Comparison of ENCODE assay signal across 12 cellular contexts in genomic region chr10:100621360-100622205, GRCh38.
DNase-seq lines count a peak whose midpoint lies in the region; ATAC-seq, FAIRE-seq and TF ChIP-seq lines count a peak whose summit lies in the region.
"Had no signal": no experiment of that assay in that cellular context is flagged by ENCODE, and none has a peak within 500 bp of the region (broad histone marks: within the 10 kb centered on the region; RNA-seq: fewer than 3 reads in every experiment).

No MANE protein-coding gene starts in this region.

- POLR2A ChIA-PET in activated CD8-positive, alpha-beta T cell treated with anti-CD3 and anti-CD28 coated beads, Interleukin-2, amount 10 ng/mL, durations not matched to agents 7 days and 5 days (lab: Charles Lee), result no interaction called here

- peak; percentile 60 for DNase-seq in activated CD8-positive, alpha-beta memory T cell treated with anti-CD3 and anti-CD28 coated beads for 24 hours
- no peak for DNase-seq in activated CD8-positive, alpha-beta memory T cell treated with anti-CD3 and anti-CD28 coated beads, Interleukin-2, amount 50 U/mL, for 48 hours
- peak; percentile 59 for DNase-seq in activated CD8-positive, alpha-beta T cell treated with anti-CD3 and anti-CD28 coated beads, Interleukin-2, amount 10 ng/mL, durations not matched to agents 7 days and 5 days
- DNase-seq in fibroblast of mammary gland (ENCODE audit: low read depth), result peak; percentile 24
- DNase-seq in stimulated activated naive CD8-positive, alpha-beta T cell treated with anti-CD3 and anti-CD28 coated beads, Interleukin-15, Interleukin-2, amounts not matched to agents 100 U/mL and 50 U/mL, for 24 hours, result peak; percentile 13
- DNase-seq in HTR-8/SVneo (ENCODE audit: insufficient read length, low spot score), result no peak
- DNase-seq: lower lobe of right lung, NCI-H1436 treated with DMSO at 0.1 percent for 48 hours, Peyer's patch had no signal

- CTCF ChIA-PET in activated CD8-positive, alpha-beta T cell treated with anti-CD3 and anti-CD28 coated beads, Interleukin-2, amount 10 ng/mL, durations not matched to agents 7 days and 5 days (lab: Charles Lee), result no interaction called here

- H3K27me3 Mint-ChIP-seq in activated CD8-positive, alpha-beta T cell treated with anti-CD3 and anti-CD28 coated beads, Interleukin-2, amount 10 ng/mL, durations not matched to agents 7 days and 5 days (ENCODE audit: low read depth), result peaks cover 58% of the 10 kb centered on the region

- FAIRE-seq in HTR-8/SVneo (lab: Jason Lieb, UNC), result no peak
- FAIRE-seq: colon had no signal

- ATAC-seq in activated CD8-positive, alpha-beta T cell treated with anti-CD3 and anti-CD28 coated beads, Interleukin-2, amount 10 ng/mL, durations not matched to agents 7 days and 5 days, result peak; percentile 16
- no peak for ATAC-seq in stimulated activated naive CD8-positive, alpha-beta T cell treated with anti-CD3 and anti-CD28 coated beads, Interleukin-15, Interleukin-2, amounts not matched to agents 100 U/mL and 50 U/mL, for 24 hours
- ATAC-seq in GM18907 (IDR thresholded peaks at IDR 0.05; ENCODE audit: unreplicated experiment) (no peak), HG02840 (IDR thresholded peaks at IDR 0.05; ENCODE audit: low FRiP score, unreplicated experiment) (no peak)
- ATAC-seq: lower lobe of right lung had no signal

- H3K36me3 Mint-ChIP-seq in activated CD8-positive, alpha-beta T cell treated with anti-CD3 and anti-CD28 coated beads, Interleukin-2, amount 10 ng/mL, durations not matched to agents 7 days and 5 days (ENCODE audit: low read depth), result no peaks in the 10 kb centered on the region

- no peak overlapping the region for H3K4me3 ChIP-seq in fibroblast of mammary gland (ENCODE audit: control insufficient read depth, low read depth, low read length)
- H3K4me3 ChIP-seq: lower lobe of right lung had no signal

- peak overlapping the region; percentile 26 for H3K4me3 Mint-ChIP-seq in activated CD8-positive, alpha-beta T cell treated with anti-CD3 and anti-CD28 coated beads, Interleukin-2, amount 10 ng/mL, durations not matched to agents 7 days and 5 days

- H3K4me1 Mint-ChIP-seq in activated CD8-positive, alpha-beta T cell treated with anti-CD3 and anti-CD28 coated beads, Interleukin-2, amount 10 ng/mL, durations not matched to agents 7 days and 5 days (ENCODE audit: low read depth), result no peaks in the 10 kb centered on the region

- H3K9me3 Mint-ChIP-seq in activated CD8-positive, alpha-beta T cell treated with anti-CD3 and anti-CD28 coated beads, Interleukin-2, amount 10 ng/mL, durations not matched to agents 7 days and 5 days (ENCODE audit: insufficient read depth), result no peaks in the 10 kb centered on the region

- no peak for TF ChIP-seq CTCF in fibroblast of mammary gland (conservative IDR thresholded peaks at IDR 0.05; ENCODE audit: control insufficient read depth, insufficient read depth, low read depth, low read length)

- no peak overlapping the region for H3K27ac Mint-ChIP-seq in activated CD8-positive, alpha-beta T cell treated with anti-CD3 and anti-CD28 coated beads, Interleukin-2, amount 10 ng/mL, durations not matched to agents 7 days and 5 days

Comparison
In these comparisons a context has a peak if more than half of its experiments do, and no peak if none do; other contexts are left out.
1. DNase-seq: peak in activated CD8-positive, alpha-beta memory T cell treated with anti-CD3 and anti-CD28 coated beads for 24 hours (single experiment), activated CD8-positive, alpha-beta T cell treated with anti-CD3 and anti-CD28 coated beads, Interleukin-2, amount 10 ng/mL, durations not matched to agents 7 days and 5 days (single experiment), fibroblast of mammary gland (single experiment) and stimulated activated naive CD8-positive, alpha-beta T cell treated with anti-CD3 and anti-CD28 coated beads, Interleukin-15, Interleukin-2, amounts not matched to agents 100 U/mL and 50 U/mL, for 24 hours (single experiment); none in activated CD8-positive, alpha-beta memory T cell treated with anti-CD3 and anti-CD28 coated beads, Interleukin-2, amount 50 U/mL, for 48 hours (single experiment) and HTR-8/SVneo (single experiment).